In the genomic region with DNA sequence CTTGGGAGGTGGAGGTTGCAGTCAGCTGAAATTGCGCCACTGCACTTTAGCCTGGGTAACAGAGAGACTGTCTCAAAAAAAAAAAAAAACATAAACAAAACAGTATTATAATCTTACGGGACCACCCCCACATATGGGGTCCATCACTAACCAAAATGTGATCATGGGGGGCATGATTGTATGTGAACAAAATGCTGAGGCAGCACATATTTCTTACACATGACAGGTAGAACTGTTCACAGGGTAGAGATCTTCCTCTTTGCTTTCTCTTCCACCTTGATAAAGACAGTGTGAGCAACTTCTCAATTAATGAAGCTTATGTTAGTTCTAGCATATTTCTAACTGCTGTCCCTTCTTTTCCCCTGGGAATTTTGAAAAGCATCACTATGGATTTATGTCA, we compare ENCODE assay signal across 19 cellular contexts.
"Had no signal": no experiment of that assay in that cellular context is flagged by ENCODE, and none has a peak within 500 bp of the region (broad histone marks: within the 10 kb centered on the region; RNA-seq: fewer than 3 reads in every experiment).

No MANE protein-coding gene starts in this region.

- FAIRE-seq: pancreas had no signal

- H3K4me3 Mint-ChIP-seq: activated B cell treated with CpG ODN at 0.5 μM for 24 hours; activated naive CD4-positive, alpha-beta T cell treated with anti-CD3 and anti-CD28 coated beads, Interleukin-2, amount 10 ng/mL, durations not matched to agents 7 days and 5 days; brain; nephron; stimulated activated naive CD8-positive, alpha-beta T cell treated with anti-CD3 and anti-CD28 coated beads, Interleukin-15, amount 100 ng/mL, for 72 hours had no signal

- H3K9me3 Mint-ChIP-seq: activated B cell treated with CpG ODN at 0.5 μM for 24 hours; activated naive CD4-positive, alpha-beta T cell treated with anti-CD3 and anti-CD28 coated beads, Interleukin-2, amount 10 ng/mL, durations not matched to agents 7 days and 5 days; brain; nephron; stimulated activated naive CD8-positive, alpha-beta T cell treated with anti-CD3 and anti-CD28 coated beads, Interleukin-15, amount 100 ng/mL, for 72 hours had no signal

- ATAC-seq: pancreas; psoas muscle; stimulated activated naive CD8-positive, alpha-beta T cell treated with anti-CD3 and anti-CD28 coated beads, Interleukin-15, amount 100 ng/mL, for 72 hours had no signal

- H3K27ac ChIP-seq: left ventricle myocardium inferior, neutrophil, pancreas, psoas muscle, right atrium auricular region, tibial artery had no signal

- H3K36me3 ChIP-seq: neutrophil had no signal

- H3K9me3 ChIP-seq: left ventricle myocardium inferior, neutrophil, pancreas, psoas muscle, right atrium auricular region, tibial artery had no signal

- H3K36me3 Mint-ChIP-seq: brain had no signal

- H3K27me3 Mint-ChIP-seq: activated B cell treated with CpG ODN at 0.5 μM for 24 hours; activated naive CD4-positive, alpha-beta T cell treated with anti-CD3 and anti-CD28 coated beads, Interleukin-2, amount 10 ng/mL, durations not matched to agents 7 days and 5 days; stimulated activated naive CD8-positive, alpha-beta T cell treated with anti-CD3 and anti-CD28 coated beads, Interleukin-15, amount 100 ng/mL, for 72 hours had no signal

- H3K27me3 ChIP-seq: neutrophil, pancreas, right atrium auricular region, tibial artery had no signal

- H3K4me1 ChIP-seq: pancreas, right atrium auricular region, tibial artery had no signal

- H3K27ac Mint-ChIP-seq: activated B cell treated with CpG ODN at 0.5 μM for 24 hours; activated naive CD4-positive, alpha-beta T cell treated with anti-CD3 and anti-CD28 coated beads, Interleukin-2, amount 10 ng/mL, durations not matched to agents 7 days and 5 days; brain; nephron had no signal

- H3K4me1 Mint-ChIP-seq: brain, nephron had no signal

- H3K4me3 ChIP-seq: left ventricle myocardium inferior, pancreas, psoas muscle, right atrium auricular region, tibial artery had no signal

- DNase-seq: activated B cell treated with CpG ODN at 0.5 μM for 24 hours; activated CD4-positive, alpha-beta T cell treated with anti-CD3 and anti-CD28 coated beads for 4 hours; activated CD4-positive, alpha-beta T cell treated with anti-CD3 and anti-CD28 coated beads, Interleukin-2, amount 50 U/mL, for 48 hours; activated naive CD4-positive, alpha-beta T cell treated with anti-CD3 and anti-CD28 coated beads, Interleukin-2, amount 10 ng/mL, durations not matched to agents 7 days and 5 days; aorta; dermis blood vessel endothelial cell; effector CD8-positive, alpha-beta T cell; foreskin melanocyte; left ventricle myocardium inferior; pancreas; psoas muscle; stimulated activated CD4-positive, alpha-beta T cell treated with anti-CD3 and anti-CD28 coated beads, Interleukin-12 subunit alpha, Interleukin-12 subunit beta, amount 100 ng/mL, for 4 hours; stimulated activated CD4-positive, alpha-beta T cell treated with anti-CD3 and anti-CD28 coated beads, Interleukin-4, amount 100 ng/mL, for 4 hours; stimulated activated naive CD8-positive, alpha-beta T cell treated with anti-CD3 and anti-CD28 coated beads, Interleukin-15, amount 100 ng/mL, for 72 hours had no signal
